Comparison of ENCODE assay signal across 8 cellular contexts in genomic region chr6:110999634-111000270, GRCh38. TPM values are rescaled to one million over a fixed set of nuclear protein-coding genes. Genes with fewer than 3 reads are reported as not detected.
DNase-seq lines count a peak whose midpoint lies in the region; ATAC-seq and TF ChIP-seq lines count a peak whose summit lies in the region.

No MANE protein-coding gene starts in this region.

- intact Hi-C loops in activated CD8-positive, alpha-beta T cell treated with anti-CD3 and anti-CD28 coated beads for 36 hours (cut with micrococcal nuclease) = no loop called here

- H3K36me3 Mint-ChIP-seq in activated CD8-positive, alpha-beta T cell treated with anti-CD3 and anti-CD28 coated beads for 36 hours (ENCODE audit: low read depth) = peaks cover 46% of the 10 kb centered on the region
- peaks cover 50% of the 10 kb centered on the region for H3K36me3 Mint-ChIP-seq in activated CD8-positive, alpha-beta T cell treated with anti-CD3 and anti-CD28 coated beads, Interleukin-2, amount 10 ng/mL, durations not matched to agents 7 days and 5 days (ENCODE audit: low read depth)
- H3K36me3 Mint-ChIP-seq in stimulated activated effector memory CD8-positive, alpha-beta T cell treated with anti-CD3 and anti-CD28 coated beads, Interleukin-12 subunit alpha, Interleukin-12 subunit beta, amount 100 ng/mL, for 72 hours = peaks cover 99% of the 10 kb centered on the region

- no peak overlapping the region for H3K4me3 Mint-ChIP-seq in activated CD8-positive, alpha-beta T cell treated with anti-CD3 and anti-CD28 coated beads for 36 hours
- H3K4me3 Mint-ChIP-seq in activated CD8-positive, alpha-beta T cell treated with anti-CD3 and anti-CD28 coated beads, Interleukin-2, amount 10 ng/mL, durations not matched to agents 7 days and 5 days = no peak overlapping the region
- H3K4me3 Mint-ChIP-seq in stimulated activated effector memory CD8-positive, alpha-beta T cell treated with anti-CD3 and anti-CD28 coated beads, Interleukin-12 subunit alpha, Interleukin-12 subunit beta, amount 100 ng/mL, for 72 hours = no peak overlapping the region

- H3K27ac Mint-ChIP-seq in activated CD8-positive, alpha-beta T cell treated with anti-CD3 and anti-CD28 coated beads for 36 hours = no peak overlapping the region
- H3K27ac Mint-ChIP-seq in activated CD8-positive, alpha-beta T cell treated with anti-CD3 and anti-CD28 coated beads, Interleukin-2, amount 10 ng/mL, durations not matched to agents 7 days and 5 days = no peak overlapping the region
- peak overlapping the region; percentile 70 for H3K27ac Mint-ChIP-seq in stimulated activated effector memory CD8-positive, alpha-beta T cell treated with anti-CD3 and anti-CD28 coated beads, Interleukin-12 subunit alpha, Interleukin-12 subunit beta, amount 100 ng/mL, for 72 hours

- POLR2A ChIA-PET in activated CD8-positive, alpha-beta T cell treated with anti-CD3 and anti-CD28 coated beads for 36 hours (lab: Charles Lee) = no interaction called here
- POLR2A ChIA-PET in activated CD8-positive, alpha-beta T cell treated with anti-CD3 and anti-CD28 coated beads, Interleukin-2, amount 10 ng/mL, durations not matched to agents 7 days and 5 days (lab: Charles Lee) = no interaction called here

- H3K4me1 Mint-ChIP-seq in activated CD8-positive, alpha-beta T cell treated with anti-CD3 and anti-CD28 coated beads for 36 hours (ENCODE audit: low read depth) = no peaks in the 10 kb centered on the region
- peaks cover under 1% of the 10 kb centered on the region for H3K4me1 Mint-ChIP-seq in activated CD8-positive, alpha-beta T cell treated with anti-CD3 and anti-CD28 coated beads, Interleukin-2, amount 10 ng/mL, durations not matched to agents 7 days and 5 days (ENCODE audit: low read depth)
- peaks cover 5% of the 10 kb centered on the region for H3K4me1 Mint-ChIP-seq in stimulated activated effector memory CD8-positive, alpha-beta T cell treated with anti-CD3 and anti-CD28 coated beads, Interleukin-12 subunit alpha, Interleukin-12 subunit beta, amount 100 ng/mL, for 72 hours

- no peaks in the 10 kb centered on the region for H3K27me3 Mint-ChIP-seq in activated CD8-positive, alpha-beta T cell treated with anti-CD3 and anti-CD28 coated beads for 36 hours
- no peaks in the 10 kb centered on the region for H3K27me3 Mint-ChIP-seq in activated CD8-positive, alpha-beta T cell treated with anti-CD3 and anti-CD28 coated beads, Interleukin-2, amount 10 ng/mL, durations not matched to agents 7 days and 5 days (ENCODE audit: low read depth)

- TF ChIP-seq CTCF in activated CD8-positive, alpha-beta T cell treated with anti-CD3 and anti-CD28 coated beads for 36 hours (IDR thresholded peaks at IDR 0.05) = peak; percentile 32

- H3K9me3 Mint-ChIP-seq in activated CD8-positive, alpha-beta T cell treated with anti-CD3 and anti-CD28 coated beads for 36 hours = no peaks in the 10 kb centered on the region
- H3K9me3 Mint-ChIP-seq in activated CD8-positive, alpha-beta T cell treated with anti-CD3 and anti-CD28 coated beads, Interleukin-2, amount 10 ng/mL, durations not matched to agents 7 days and 5 days (ENCODE audit: insufficient read depth) = no peaks in the 10 kb centered on the region
- H3K9me3 Mint-ChIP-seq in stimulated activated effector memory CD8-positive, alpha-beta T cell treated with anti-CD3 and anti-CD28 coated beads, Interleukin-12 subunit alpha, Interleukin-12 subunit beta, amount 100 ng/mL, for 72 hours = no peaks in the 10 kb centered on the region

- CTCF ChIA-PET in activated CD8-positive, alpha-beta T cell treated with anti-CD3 and anti-CD28 coated beads for 36 hours (lab: Charles Lee) = interaction anchor here (0.7 to 1.6 kb wide), 2 partner anchors 12 to 317 kb away, joined by 3 to 4 read pairs; no protein-coding TSS in a partner anchor
- CTCF ChIA-PET in activated CD8-positive, alpha-beta T cell treated with anti-CD3 and anti-CD28 coated beads, Interleukin-2, amount 10 ng/mL, durations not matched to agents 7 days and 5 days (lab: Charles Lee) = interaction anchor here (0.8 to 2.4 kb wide), 8 partner anchors 10 to 471 kb away, joined by 3 to 7 read pairs (median 4); no protein-coding TSS in a partner anchor

- DNase-seq in activated CD8-positive, alpha-beta T cell treated with anti-CD3 and anti-CD28 coated beads for 36 hours = no peak
- no peak for DNase-seq in activated CD8-positive, alpha-beta T cell treated with anti-CD3 and anti-CD28 coated beads, Interleukin-2, amount 10 ng/mL, durations not matched to agents 7 days and 5 days
- DNase-seq in OCI-M1 (lab: John Stamatoyannopoulos, UW) = peak; percentile 63
- peak; percentile 69 for DNase-seq in fibroblast of peridontal ligament (ENCODE audit: extremely low read depth)
- no peak for DNase-seq in stimulated activated effector memory CD8-positive, alpha-beta T cell treated with anti-CD3 and anti-CD28 coated beads, Interleukin-12 subunit alpha, Interleukin-12 subunit beta, amount 100 ng/mL, for 72 hours (ENCODE audit: low spot score in 2 of 2)
- no peak for DNase-seq in iPS-NIHi11 (ENCODE audit: low spot score)
- no peak for DNase-seq in mucosa of gallbladder (ENCODE audit: low spot score)
- DNase-seq in NCI-H1436 (lab: John Stamatoyannopoulos, UW) = no peak

- no peak for ATAC-seq in activated CD8-positive, alpha-beta T cell treated with anti-CD3 and anti-CD28 coated beads for 36 hours
- no peak for ATAC-seq in activated CD8-positive, alpha-beta T cell treated with anti-CD3 and anti-CD28 coated beads, Interleukin-2, amount 10 ng/mL, durations not matched to agents 7 days and 5 days
- no peak for ATAC-seq in stimulated activated effector memory CD8-positive, alpha-beta T cell treated with anti-CD3 and anti-CD28 coated beads, Interleukin-12 subunit alpha, Interleukin-12 subunit beta, amount 100 ng/mL, for 72 hours

RNA-seq across cellular contexts. Expression of gene RPF2, which starts 17.9 kb away (rescaled TPM):
- total RNA-seq in activated CD8-positive, alpha-beta T cell treated with anti-CD3 and anti-CD28 coated beads for 36 hours = 10 to 100 TPM; 54.8 to 61.7 TPM
- 10 to 100 TPM; 28.2 to 30.2 TPM for total RNA-seq in activated CD8-positive, alpha-beta T cell treated with anti-CD3 and anti-CD28 coated beads, Interleukin-2, amount 10 ng/mL, durations not matched to agents 7 days and 5 days
- 22.8 TPM for total RNA-seq in mucosa of gallbladder

RNA-seq across cellular contexts. Expression of gene GTF3C6, which starts 41.2 kb away (rescaled TPM):
- total RNA-seq in activated CD8-positive, alpha-beta T cell treated with anti-CD3 and anti-CD28 coated beads for 36 hours = 10 to 100 TPM; 87.5 to 89.9 TPM
- 10 to 100 TPM; 93.9 to 99.8 TPM for total RNA-seq in activated CD8-positive, alpha-beta T cell treated with anti-CD3 and anti-CD28 coated beads, Interleukin-2, amount 10 ng/mL, durations not matched to agents 7 days and 5 days
- total RNA-seq in mucosa of gallbladder = 137 TPM

Comparison
In these comparisons a context has a peak if more than half of its experiments do, and no peak if none do; other contexts are left out.
1. DNase-seq: peak in OCI-M1 (single experiment) and fibroblast of peridontal ligament (single experiment); none in activated CD8-positive, alpha-beta T cell treated with anti-CD3 and anti-CD28 coated beads for 36 hours (single experiment), activated CD8-positive, alpha-beta T cell treated with anti-CD3 and anti-CD28 coated beads, Interleukin-2, amount 10 ng/mL, durations not matched to agents 7 days and 5 days (single experiment), stimulated activated effector memory CD8-positive, alpha-beta T cell treated with anti-CD3 and anti-CD28 coated beads, Interleukin-12 subunit alpha, Interleukin-12 subunit beta, amount 100 ng/mL, for 72 hours (0 of 2), iPS-NIHi11 (single experiment), mucosa of gallbladder (single experiment) and NCI-H1436 (single experiment).